16 cellular contexts compared by ENCODE assay signal in genomic region chr9:70134360-70134759, GRCh38.
"Had no signal": no experiment of that assay in that cellular context is flagged by ENCODE, and none has a peak within 500 bp of the region (broad histone marks: within the 10 kb centered on the region; RNA-seq: fewer than 3 reads in every experiment).

No MANE protein-coding gene starts in this region.

- H3K4me3 ChIP-seq: body of pancreas, lung, pancreas, SJCRH30 had no signal

- H3K4me1 ChIP-seq: body of pancreas, pancreas had no signal

- H3K36me3 ChIP-seq: pancreas, SJCRH30, WERI-Rb-1 had no signal

- H3K9me3 ChIP-seq: body of pancreas, pancreas, SJCRH30 had no signal

- H3K27ac ChIP-seq: body of pancreas, pancreas, SJCRH30, WERI-Rb-1 had no signal

- ATAC-seq: activated naive CD4-positive, alpha-beta T cell treated with anti-CD3 and anti-CD28 coated beads, Interleukin-2, amount 50 U/mL, for 72 hours; activated T-cell treated with anti-CD3 and anti-CD28 coated beads, Interleukin-2, amount 50 U/mL, for 72 hours; body of pancreas; pancreas; sciatic nerve had no signal

- H3K27me3 ChIP-seq: body of pancreas, pancreas, SJCRH30 had no signal

- DNase-seq: activated CD4-positive, alpha-beta T cell treated with anti-CD3 and anti-CD28 coated beads for 1 hour; activated gamma-delta T cell; activated T-cell treated with anti-CD3 and anti-CD28 coated beads, Interleukin-2, amount 50 U/mL, for 72 hours; body of pancreas; caudate nucleus; foreskin melanocyte; pancreas; stimulated activated CD4-positive, alpha-beta T cell treated with anti-CD3 and anti-CD28 coated beads, Interleukin-12 subunit alpha, Interleukin-12 subunit beta, amount 100 ng/mL, for 4 hours; stimulated activated CD4-positive, alpha-beta T cell treated with anti-CD3 and anti-CD28 coated beads, Interleukin-2, amount 100 ng/mL, for 24 hours; SW 1271; T-helper 2 cell had no signal
